10 cellular contexts compared by ENCODE assay signal in genomic region chr2:64943387-64944150, GRCh38. TPM values are rescaled to one million over a fixed set of nuclear protein-coding genes. Genes with fewer than 3 reads are reported as not detected.
DNase-seq lines count a peak whose midpoint lies in the region; ATAC-seq and TF ChIP-seq lines count a peak whose summit lies in the region.
"Had no signal": no experiment of that assay in that cellular context is flagged by ENCODE, and none has a peak within 500 bp of the region (broad histone marks: within the 10 kb centered on the region; RNA-seq: fewer than 3 reads in every experiment).

No MANE protein-coding gene starts in this region.

- H3K27ac ChIP-seq in foreskin keratinocyte: no peak overlapping the region

- intact Hi-C loops in mucosa of descending colon (cut with DNase I, micrococcal nuclease): no loop called here
- intact Hi-C loops in activated T-helper 2 cell treated with anti-CD3 and anti-CD28 coated beads, Interferon-gamma antibody, Interleukin-2, Interleukin-4, amounts not matched to agents 10 μg/mL and 5 μg/mL and 100 μg/mL, durations not matched to agents 14 hours and 24 hours and 36 hours (cut with micrococcal nuclease): no loop called here

- H3K36me3 Mint-ChIP-seq in activated T-helper 2 cell treated with anti-CD3 and anti-CD28 coated beads, Interferon-gamma antibody, Interleukin-2, Interleukin-4, amounts not matched to agents 10 μg/mL and 5 μg/mL and 100 μg/mL, durations not matched to agents 14 hours and 24 hours and 36 hours (ENCODE audit: low read depth): peaks cover 6% of the 10 kb centered on the region

- H3K36me3 ChIP-seq in mucosa of descending colon (ENCODE audit: low read depth): no peaks in the 10 kb centered on the region

- H3K4me1 Mint-ChIP-seq in activated T-helper 2 cell treated with anti-CD3 and anti-CD28 coated beads, Interferon-gamma antibody, Interleukin-2, Interleukin-4, amounts not matched to agents 10 μg/mL and 5 μg/mL and 100 μg/mL, durations not matched to agents 14 hours and 24 hours and 36 hours (ENCODE audit: low read depth): peaks cover 73% of the 10 kb centered on the region

- ATAC-seq in foreskin keratinocyte (peak; percentile 42), GM21447 (IDR thresholded peaks at IDR 0.05; ENCODE audit: unreplicated experiment) (no peak), mucosa of descending colon (no peak)

- H3K9me3 ChIP-seq in mucosa of descending colon: no peaks in the 10 kb centered on the region

- peaks cover 25% of the 10 kb centered on the region for H3K4me1 ChIP-seq in foreskin keratinocyte
- no peaks in the 10 kb centered on the region for H3K4me1 ChIP-seq in mucosa of descending colon (ENCODE audit: low read depth)

- H3K4me3 ChIP-seq in mucosa of descending colon: no peak overlapping the region

- H3K27me3 Mint-ChIP-seq in activated T-helper 2 cell treated with anti-CD3 and anti-CD28 coated beads, Interferon-gamma antibody, Interleukin-2, Interleukin-4, amounts not matched to agents 10 μg/mL and 5 μg/mL and 100 μg/mL, durations not matched to agents 14 hours and 24 hours and 36 hours (ENCODE audit: low read depth): no peaks in the 10 kb centered on the region

- no peak for TF ChIP-seq CTCF in foreskin keratinocyte (conservative IDR thresholded peaks at IDR 0.05)
- TF ChIP-seq CTCF in mucosa of descending colon (IDR thresholded peaks at IDR 0.05): no peak

- no peak overlapping the region for H3K27ac Mint-ChIP-seq in activated T-helper 2 cell treated with anti-CD3 and anti-CD28 coated beads, Interferon-gamma antibody, Interleukin-2, Interleukin-4, amounts not matched to agents 10 μg/mL and 5 μg/mL and 100 μg/mL, durations not matched to agents 14 hours and 24 hours and 36 hours

- H3K4me3 Mint-ChIP-seq in activated T-helper 2 cell treated with anti-CD3 and anti-CD28 coated beads, Interferon-gamma antibody, Interleukin-2, Interleukin-4, amounts not matched to agents 10 μg/mL and 5 μg/mL and 100 μg/mL, durations not matched to agents 14 hours and 24 hours and 36 hours (ENCODE audit: low read depth): no peak overlapping the region

- peak; percentile 75 for DNase-seq in DMS53 treated with DMSO at 0.1 percent for 48 hours (lab: John Stamatoyannopoulos, UW; ENCODE audit: unreplicated experiment)
- peak; percentile 40 for DNase-seq in RPMI7951 (ENCODE audit: low read depth)
- DNase-seq in foreskin keratinocyte: peak; percentile 75 to 78
- peak; percentile 25 for DNase-seq in renal cortical epithelial cell (ENCODE audit: low read depth)
- DNase-seq in mucosa of descending colon: no peak
- no peak for DNase-seq in activated T-helper 2 cell treated with anti-CD3 and anti-CD28 coated beads, Interferon-gamma antibody, Interleukin-2, Interleukin-4, amounts not matched to agents 10 μg/mL and 5 μg/mL and 100 μg/mL, durations not matched to agents 14 hours and 24 hours and 36 hours (ENCODE audit: low spot score)
- DNase-seq in NCI-H226: no peak
- DNase-seq: cortex of kidney, NCI-H1092 had no signal

- no peaks in the 10 kb centered on the region for H3K9me3 Mint-ChIP-seq in activated T-helper 2 cell treated with anti-CD3 and anti-CD28 coated beads, Interferon-gamma antibody, Interleukin-2, Interleukin-4, amounts not matched to agents 10 μg/mL and 5 μg/mL and 100 μg/mL, durations not matched to agents 14 hours and 24 hours and 36 hours

- H3K27me3 ChIP-seq in foreskin keratinocyte: no peaks in the 10 kb centered on the region

RNA-seq across cellular contexts. Expression of gene SLC1A4, which starts 45.6 kb away (rescaled TPM):
- 17.0 and 17.1 TPM in 2 replicates for total RNA-seq in RPMI7951 (2014; rRNA removed; shearing (Covaris generic))
- 1.0 and 20.2 TPM in 2 replicates for total RNA-seq in foreskin keratinocyte
- polyA plus RNA-seq in foreskin keratinocyte: 0.52 and 12.3 TPM in 2 replicates
- total RNA-seq in renal cortical epithelial cell: 8.5 and 11.5 TPM in 2 replicates
- total RNA-seq in mucosa of descending colon: 10 to 100 TPM in 1 of 3 donors, 1 to 10 TPM in 2; 8.2 to 14.7 (median 8.4) TPM
- 21.0 and 22.5 TPM in 2 replicates for total RNA-seq in activated T-helper 2 cell treated with anti-CD3 and anti-CD28 coated beads, Interferon-gamma antibody, Interleukin-2, Interleukin-4, amounts not matched to agents 10 μg/mL and 5 μg/mL and 100 μg/mL, durations not matched to agents 14 hours and 24 hours and 36 hours

Comparison
In these comparisons a context has a peak if more than half of its experiments do, and no peak if none do; other contexts are left out.
1. DNase-seq: peak in DMS53 treated with DMSO at 0.1 percent for 48 hours (single experiment), RPMI7951 (single experiment), foreskin keratinocyte (2 of 2) and renal cortical epithelial cell (single experiment); none in mucosa of descending colon (0 of 3), activated T-helper 2 cell treated with anti-CD3 and anti-CD28 coated beads, Interferon-gamma antibody, Interleukin-2, Interleukin-4, amounts not matched to agents 10 μg/mL and 5 μg/mL and 100 μg/mL, durations not matched to agents 14 hours and 24 hours and 36 hours (single experiment) and NCI-H226 (single experiment).